10 cellular contexts compared by ENCODE assay signal in genomic region chr2:1605659-1606400, GRCh38.
DNase-seq lines count a peak whose midpoint lies in the region; ATAC-seq and TF ChIP-seq lines count a peak whose summit lies in the region.
"Had no signal": no experiment of that assay in that cellular context is flagged by ENCODE, and none has a peak within 500 bp of the region (broad histone marks: within the 10 kb centered on the region; RNA-seq: fewer than 3 reads in every experiment).

No MANE protein-coding gene starts in this region.

- POLR2A ChIA-PET in Panc1 (lab: Charles Lee): no interaction called here

- no peak overlapping the region for H3K14ac ChIP-seq in neuronal stem cell (ENCODE audit: low read length)

- H3K36me3 ChIP-seq in Panc1 (ENCODE audit: control insufficient read depth, insufficient read depth, low read length) (no peaks in the 10 kb centered on the region), neuronal stem cell (replicated peaks in 1 of 2; ENCODE audit: control insufficient read depth in 2 of 2, insufficient read depth in 2 of 2, low read length in 2 of 2) (peaks cover 0 to 2% of the 10 kb centered on the region in 2 donors)

- H3K9me3 ChIP-seq in Panc1 (ENCODE audit: control insufficient read depth, insufficient read depth, low read depth, low read length): no peaks in the 10 kb centered on the region
- no peaks in the 10 kb centered on the region for H3K9me3 ChIP-seq in neuronal stem cell (replicated peaks in 1 of 2; ENCODE audit: control insufficient read depth in 2 of 2, insufficient read depth in 1 of 2, low read depth in 1 of 2, low read length in 2 of 2)

- intact Hi-C loops in Panc1 (cut with micrococcal nuclease; ENCODE audit: unreplicated experiment) (no loop called here), cardiac septum (cut with DNase I) (loop anchor here (5.0 kb wide), 2 partner anchors 46 to 136 kb away; partner anchors contain the start of gene PXDN)

- peak overlapping the region; percentile 45 for H2AFZ ChIP-seq in neuronal stem cell (ENCODE audit: low read length)

- H3K79me1 ChIP-seq in neuronal stem cell (ENCODE audit: low read depth, low read length): no peaks in the 10 kb centered on the region

- no peak overlapping the region for H4K91ac ChIP-seq in neuronal stem cell (ENCODE audit: low read depth, low read length, poor library complexity)

- H3K18ac ChIP-seq in neuronal stem cell (ENCODE audit: low read length): no peak overlapping the region

- peaks cover 37% of the 10 kb centered on the region for H3K4me1 ChIP-seq in Panc1 (ENCODE audit: control insufficient read depth, insufficient read depth, low read length)
- peaks cover 0 to 3% of the 10 kb centered on the region in 2 donors for H3K4me1 ChIP-seq in neuronal stem cell (ENCODE audit: control insufficient read depth in 2 of 2, insufficient read depth in 1 of 2, low read depth in 1 of 2, low read length in 2 of 2)

- no peak overlapping the region for H2BK15ac ChIP-seq in neuronal stem cell (ENCODE audit: low read length)

- in situ Hi-C loops in Caki2 (cut with HindIII; ENCODE audit: low pct_unique_long_range_greater_than_20kb, low sequenced_read_pairs) (no loop called here), Panc1 (cut with HindIII; ENCODE audit: low pct_unique_long_range_greater_than_20kb, low sequenced_read_pairs) (no loop called here)

- DNase-seq in Caki2 (ENCODE audit: low read depth): peak; percentile 28
- no peak for DNase-seq in Panc1 (ENCODE audit: low read depth, low spot score)
- DNase-seq in cardiac septum (ENCODE audit: low spot score): peak; percentile 81
- DNase-seq in neuronal stem cell (ENCODE audit: low spot score): no peak
- no peak for DNase-seq in NCI-H226
- no peak for DNase-seq in GOT3 (lab: John Stamatoyannopoulos, UW)
- DNase-seq in GM19240 (ENCODE audit: insufficient read length, low spot score): no peak
- DNase-seq: DMS79 treated with DMSO at 0.1 percent for 48 hours, NCI-H1694 had no signal

- H2BK120ac ChIP-seq in neuronal stem cell (ENCODE audit: low read depth, low read length): no peak overlapping the region

- ATAC-seq in Panc1 (peak; percentile 28; the same call in 1 of the 2 replicates), HG02623 (IDR thresholded peaks at IDR 0.05; ENCODE audit: unreplicated experiment) (no peak)

- BruUV-seq in Panc1 (replicated peaks; lab: Mats Ljungman, UMichigan): no TSS peak

- no peak overlapping the region for H3K9ac ChIP-seq in neuronal stem cell (ENCODE audit: low read depth, low read length, poor library complexity)

- H3K27ac ChIP-seq in Panc1 (ENCODE audit: low read length): peak overlapping the region; percentile 92
- no peak overlapping the region for H3K27ac ChIP-seq in neuronal stem cell (replicated peaks; ENCODE audit: low read length)

- no peak overlapping the region for H3K4ac ChIP-seq in neuronal stem cell (ENCODE audit: low read length)

- H2AK5ac ChIP-seq in neuronal stem cell (ENCODE audit: low read depth, low read length): no peak overlapping the region

- CTCF ChIA-PET in Panc1 (lab: Charles Lee): no interaction called here

- H2BK12ac ChIP-seq in neuronal stem cell (ENCODE audit: low read length): no peak overlapping the region

- no peak overlapping the region for H3K4me3 ChIP-seq in Panc1 (ENCODE audit: low read depth in 2 of 2, low read length in 2 of 2)
- no peak overlapping the region for H3K4me3 ChIP-seq in neuronal stem cell (ENCODE audit: low read length in 2 of 2)

- TF ChIP-seq CTCF in Panc1 (IDR thresholded peaks at IDR 0.05): no peak

- no peak overlapping the region for H4K8ac ChIP-seq in neuronal stem cell (ENCODE audit: low read depth, low read length)

- H3K27me3 ChIP-seq in Panc1 (ENCODE audit: control insufficient read depth, insufficient read depth, low read length): no peaks in the 10 kb centered on the region
- no peaks in the 10 kb centered on the region for H3K27me3 ChIP-seq in neuronal stem cell (ENCODE audit: control insufficient read depth in 3 of 3, insufficient read depth in 3 of 3, low read depth in 1 of 3, low read length in 3 of 3)

- WGBS in neuronal stem cell (ENCODE audit: extremely low coverage in 2 of 2, insufficient read length in 2 of 2, insufficient replicate concordance in 1 of 2), 2 donors: no CpG with 5 or more reads among the region's 28 CpGs

- H3K23ac ChIP-seq in neuronal stem cell (ENCODE audit: low read depth, low read length, poor library complexity): no peak overlapping the region

- no peak overlapping the region for H2BK5ac ChIP-seq in neuronal stem cell (ENCODE audit: low read length)

- H3K4me2 ChIP-seq in neuronal stem cell (ENCODE audit: insufficient read depth, low read length, poor library complexity, severe bottlenecking): no peak overlapping the region

Comparison
In these comparisons a context has a peak if more than half of its experiments do, and no peak if none do; other contexts are left out.
1. DNase-seq: peak in Caki2 (single experiment) and cardiac septum (single experiment); none in Panc1 (single experiment), neuronal stem cell (single experiment), NCI-H226 (single experiment), GOT3 (single experiment) and GM19240 (single experiment).